ENCODE assay signal across 9 cellular contexts in the genomic region with DNA sequence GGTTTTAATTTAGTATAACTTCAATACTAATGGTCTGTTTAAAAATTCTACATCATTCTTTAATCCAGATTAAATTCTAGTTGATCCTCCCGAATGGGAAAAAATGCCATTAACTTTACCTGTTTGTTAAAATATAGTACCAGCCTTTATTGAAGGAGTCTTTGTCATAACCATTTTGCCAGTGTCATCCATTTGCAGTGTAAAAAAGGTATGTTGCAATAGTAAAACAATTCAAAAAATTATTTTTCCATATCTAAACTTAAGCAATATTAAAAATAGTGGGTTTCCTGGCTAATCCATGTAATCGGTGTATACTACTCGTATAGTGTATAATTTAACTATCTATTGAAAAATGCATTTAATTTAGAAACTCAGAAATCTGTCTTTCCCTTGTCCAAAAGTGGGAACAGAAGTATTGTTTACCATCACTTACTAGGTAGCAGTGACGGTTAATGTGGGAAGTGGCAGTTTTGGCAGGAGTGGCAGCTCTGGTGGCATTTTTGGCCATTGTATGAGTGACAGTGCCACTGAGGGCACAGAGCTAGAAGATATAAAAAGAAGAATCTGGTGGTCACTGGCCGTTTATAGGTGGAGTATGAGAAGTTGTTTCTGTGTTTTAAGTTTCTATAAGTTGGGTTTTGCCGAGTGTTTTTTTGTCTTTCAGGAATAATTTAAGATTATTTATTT. TPM values are rescaled to one million over a fixed set of nuclear protein-coding genes. Genes with fewer than 3 reads are reported as not detected.
DNase-seq lines count a peak whose midpoint lies in the region; ATAC-seq and TF ChIP-seq lines count a peak whose summit lies in the region.
"Had no signal": no experiment of that assay in that cellular context is flagged by ENCODE, and none has a peak within 500 bp of the region (broad histone marks: within the 10 kb centered on the region; RNA-seq: fewer than 3 reads in every experiment).

No MANE protein-coding gene starts in this region.

- CTCF ChIA-PET in activated CD8-positive, alpha-beta T cell treated with anti-CD3 and anti-CD28 coated beads for 36 hours (lab: Charles Lee) = interaction anchor here (0.9 to 1.6 kb wide), 5 partner anchors 23 to 269 kb away, joined by 3 to 9 read pairs (median 3); no protein-coding TSS in a partner anchor

- H3K36me3 Mint-ChIP-seq in activated CD8-positive, alpha-beta T cell treated with anti-CD3 and anti-CD28 coated beads for 36 hours (ENCODE audit: low read depth) = peaks cover 17% of the 10 kb centered on the region

- H3K27me3 Mint-ChIP-seq in activated CD8-positive, alpha-beta T cell treated with anti-CD3 and anti-CD28 coated beads for 36 hours = no peaks in the 10 kb centered on the region

- TF ChIP-seq CTCF in cardiac muscle cell (IDR thresholded peaks at IDR 0.05; ENCODE audit: low read depth, low read length) = no peak
- TF ChIP-seq CTCF in activated CD8-positive, alpha-beta T cell treated with anti-CD3 and anti-CD28 coated beads for 36 hours (IDR thresholded peaks at IDR 0.05) = no peak
- no peak for TF ChIP-seq CTCF in upper lobe of right lung (IDR thresholded peaks at IDR 0.05)

- no peak for DNase-seq in cardiac muscle cell (ENCODE audit: low read depth in 1 of 2, low spot score in 1 of 2)
- DNase-seq in Right ventricle myocardium superior = no peak
- DNase-seq in activated CD8-positive, alpha-beta T cell treated with anti-CD3 and anti-CD28 coated beads for 36 hours = no peak
- no peak for DNase-seq in upper lobe of right lung
- DNase-seq in HCEC 1CT = no peak

- no peaks in the 10 kb centered on the region for H3K36me3 ChIP-seq in cardiac muscle cell
- H3K36me3 ChIP-seq in iPS-18a (ENCODE audit: control insufficient read depth, low read depth, low read length) = no peaks in the 10 kb centered on the region
- no peaks in the 10 kb centered on the region for H3K36me3 ChIP-seq in upper lobe of right lung

- intact Hi-C loops in Right ventricle myocardium superior (cut with DNase I) = no loop called here
- intact Hi-C loops in activated CD8-positive, alpha-beta T cell treated with anti-CD3 and anti-CD28 coated beads for 36 hours (cut with micrococcal nuclease) = loop anchor here (10.0 kb wide), 1 partner anchor 539 kb away; no protein-coding TSS in a partner anchor
- intact Hi-C loops in upper lobe of right lung (cut with DNase I) = no loop called here

- no peak overlapping the region for H3K9ac ChIP-seq in iPS-18a (ENCODE audit: low read length)

- no peak overlapping the region for H3K27ac Mint-ChIP-seq in activated CD8-positive, alpha-beta T cell treated with anti-CD3 and anti-CD28 coated beads for 36 hours

- H3K4me1 Mint-ChIP-seq in activated CD8-positive, alpha-beta T cell treated with anti-CD3 and anti-CD28 coated beads for 36 hours (ENCODE audit: low read depth) = peaks cover 41% of the 10 kb centered on the region

- H3K4me1 ChIP-seq in cardiac muscle cell (ENCODE audit: low read depth) (peaks cover 14% of the 10 kb centered on the region), iPS-18a (ENCODE audit: control insufficient read depth, low read depth, low read length) (peaks cover 7% of the 10 kb centered on the region), upper lobe of right lung (peaks cover 44% of the 10 kb centered on the region)

- no peaks in the 10 kb centered on the region for H3K27me3 ChIP-seq in cardiac muscle cell
- peaks cover 13% of the 10 kb centered on the region for H3K27me3 ChIP-seq in iPS-18a (ENCODE audit: control insufficient read depth, insufficient read depth, low read length)
- H3K27me3 ChIP-seq in upper lobe of right lung = no peaks in the 10 kb centered on the region

- POLR2A ChIA-PET in activated CD8-positive, alpha-beta T cell treated with anti-CD3 and anti-CD28 coated beads for 36 hours (lab: Charles Lee) = interaction anchor here (1.0 kb wide), 1 partner anchor 298 kb away, joined by 3 read pairs; no protein-coding TSS in a partner anchor

- H3K27ac ChIP-seq in cardiac muscle cell (no peak overlapping the region), iPS-18a (ENCODE audit: low read length) (no peak overlapping the region), upper lobe of right lung (no peak overlapping the region)

- H3K4me3 Mint-ChIP-seq in activated CD8-positive, alpha-beta T cell treated with anti-CD3 and anti-CD28 coated beads for 36 hours = peak overlapping the region; percentile 95

- no peaks in the 10 kb centered on the region for H3K9me3 Mint-ChIP-seq in activated CD8-positive, alpha-beta T cell treated with anti-CD3 and anti-CD28 coated beads for 36 hours

- peak overlapping the region; percentile 71 for H3K4me3 ChIP-seq in cardiac muscle cell
- H3K4me3 ChIP-seq in iPS-18a (ENCODE audit: low read length) = peak overlapping the region; percentile 96
- H3K4me3 ChIP-seq in upper lobe of right lung = peak overlapping the region; percentile 94

- no peak for ATAC-seq in Right ventricle myocardium superior (ENCODE audit: poor library complexity)
- no peak for ATAC-seq in activated CD8-positive, alpha-beta T cell treated with anti-CD3 and anti-CD28 coated beads for 36 hours
- no peak for ATAC-seq in upper lobe of right lung
- ATAC-seq in GM19328 (IDR thresholded peaks at IDR 0.05; ENCODE audit: unreplicated experiment) = no peak
- ATAC-seq in HG02588 (IDR thresholded peaks at IDR 0.05; ENCODE audit: unreplicated experiment) = no peak

- H3K9me3 ChIP-seq in cardiac muscle cell (ENCODE audit: low read depth) (no peaks in the 10 kb centered on the region), iPS-18a (ENCODE audit: control insufficient read depth, low read depth, low read length) (no peaks in the 10 kb centered on the region), upper lobe of right lung (no peaks in the 10 kb centered on the region)

RNA-seq across cellular contexts. Expression of a gene that starts 1.9 kb away (rescaled TPM):
- total RNA-seq in cardiac muscle cell (45.5 and 62.5 TPM in 2 replicates), Right ventricle myocardium superior (49.1 TPM), upper lobe of right lung (70.4 TPM)
- polyA plus RNA-seq in cardiac muscle cell = 86.6 and 88.1 TPM in 2 replicates
- 100 to 1,000 TPM; 102 to 107 TPM for total RNA-seq in activated CD8-positive, alpha-beta T cell treated with anti-CD3 and anti-CD28 coated beads for 36 hours

RNA-seq across cellular contexts. Expression of a gene that starts 2.2 kb away (rescaled TPM):
- total RNA-seq in cardiac muscle cell (31.4 and 31.6 TPM in 2 replicates), Right ventricle myocardium superior (23.0 TPM), upper lobe of right lung (36.5 TPM)
- 60.8 and 86.3 TPM in 2 replicates for polyA plus RNA-seq in cardiac muscle cell
- total RNA-seq in activated CD8-positive, alpha-beta T cell treated with anti-CD3 and anti-CD28 coated beads for 36 hours = 10 to 100 TPM; 37.2 to 37.8 TPM

RNA-seq across cellular contexts. Expression of a gene that starts 27.1 kb away (rescaled TPM):
- total RNA-seq in cardiac muscle cell (19.0 and 27.1 TPM in 2 replicates), Right ventricle myocardium superior (9.2 TPM), upper lobe of right lung (20.1 TPM)
- 14.5 and 16.1 TPM in 2 replicates for polyA plus RNA-seq in cardiac muscle cell
- under 1 TPM; 0.18 to 0.22 TPM for total RNA-seq in activated CD8-positive, alpha-beta T cell treated with anti-CD3 and anti-CD28 coated beads for 36 hours
- total RNA-seq: lung microvascular endothelial cell had no signal
